Comparison of ENCODE assay signal across 17 cellular contexts in the genomic region with DNA sequence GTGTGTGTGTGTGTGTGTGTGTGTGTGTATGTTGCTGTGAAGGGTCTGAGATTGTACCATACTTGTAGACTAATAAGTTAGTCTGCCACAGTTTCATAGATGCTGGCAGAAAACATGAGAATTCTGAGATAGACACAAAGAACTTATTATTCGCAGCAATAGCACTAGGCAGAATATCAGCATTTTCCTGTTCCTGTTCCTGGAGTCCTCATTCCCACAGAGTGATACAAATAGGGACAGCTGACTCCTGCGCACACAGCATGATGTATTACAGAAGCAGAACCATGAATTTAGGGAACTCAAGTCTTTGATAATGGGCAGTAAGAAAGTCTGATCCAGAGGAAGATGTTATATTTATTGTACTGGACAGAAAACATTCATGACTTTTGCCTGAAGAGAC.
"Had no signal": no experiment of that assay in that cellular context is flagged by ENCODE, and none has a peak within 500 bp of the region (broad histone marks: within the 10 kb centered on the region; RNA-seq: fewer than 3 reads in every experiment).

No MANE protein-coding gene starts in this region.

- H3K27ac Mint-ChIP-seq: dendritic cell treated with granulocyte-macrophage colony-stimulating factor and Interleukin-4, amounts not matched to agents 40 ng/mL and 50 ng/mL, for 4 days; naive B cell; nephron had no signal

- H3K4me3 Mint-ChIP-seq: dendritic cell treated with granulocyte-macrophage colony-stimulating factor and Interleukin-4, amounts not matched to agents 40 ng/mL and 50 ng/mL, for 4 days; naive B cell; nephron had no signal

- H3K9me3 ChIP-seq: psoas muscle, sigmoid colon, thyroid gland, upper lobe of left lung, uterus had no signal

- H3K36me3 ChIP-seq: sigmoid colon, thyroid gland, upper lobe of left lung, uterus had no signal

- H3K27me3 Mint-ChIP-seq: dendritic cell treated with granulocyte-macrophage colony-stimulating factor and Interleukin-4, amounts not matched to agents 40 ng/mL and 50 ng/mL, for 4 days; naive B cell had no signal

- H3K9me3 Mint-ChIP-seq: nephron had no signal

- H3K36me3 Mint-ChIP-seq: naive B cell had no signal

- H2AFZ ChIP-seq: parathyroid adenoma had no signal

- H3K9ac ChIP-seq: parathyroid adenoma had no signal

- H3K27ac ChIP-seq: parathyroid adenoma, psoas muscle, sigmoid colon, skin epidermis, thyroid gland, upper lobe of left lung, uterus had no signal

- DNase-seq: cerebellar nuclear complex; glutamatergic neuron; islet precursor cell; mammary epithelial cell; naive B cell; psoas muscle; retina; sigmoid colon; stimulated activated CD4-positive, alpha-beta T cell treated with anti-CD3 and anti-CD28 coated beads, Interleukin-12 subunit alpha, Interleukin-12 subunit beta, amount 100 ng/mL, for 4 hours; stimulated activated naive CD4-positive, alpha-beta T cell treated with Interleukin-2 at 50 U/mL for 16 hours; thyroid gland; upper lobe of left lung; uterus had no signal

- H3K4me1 Mint-ChIP-seq: naive B cell, nephron had no signal

- H3K79me2 ChIP-seq: parathyroid adenoma had no signal

- H3K27me3 ChIP-seq: sigmoid colon, thyroid gland, upper lobe of left lung, uterus had no signal

- H3K4me3 ChIP-seq: psoas muscle, sigmoid colon, skin epidermis, thyroid gland, upper lobe of left lung, uterus had no signal

- H3K4me1 ChIP-seq: parathyroid adenoma, psoas muscle, sigmoid colon, thyroid gland, upper lobe of left lung, uterus had no signal
